In the genomic region with DNA sequence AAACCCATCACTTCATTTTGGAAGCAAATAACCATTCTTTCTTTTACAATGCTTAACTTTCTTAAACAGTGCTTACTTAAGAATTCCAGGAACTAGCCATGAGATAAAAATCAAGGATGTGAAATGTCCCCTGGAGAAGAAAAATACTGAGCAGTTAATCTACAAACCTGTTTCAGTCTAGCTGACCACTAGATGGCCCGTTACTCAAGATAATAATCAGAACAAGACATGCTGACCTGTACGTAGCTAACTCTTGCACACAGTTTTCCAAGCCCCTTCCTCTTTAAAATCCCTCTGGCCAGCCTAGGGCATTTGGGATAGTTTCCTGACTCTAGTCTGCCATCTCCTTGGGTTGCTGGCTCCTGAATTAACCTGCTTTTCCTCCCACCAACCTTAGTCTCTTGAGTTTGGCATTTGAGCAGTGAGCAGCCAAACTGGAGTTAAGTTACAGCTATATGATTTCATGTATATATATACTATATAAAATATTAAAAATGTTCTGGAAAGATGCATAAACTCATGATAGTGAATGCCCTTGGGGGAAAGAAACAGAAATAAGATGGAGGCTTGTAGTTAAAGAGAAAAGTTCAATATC, we compare ENCODE assay signal across 8 cellular contexts. TPM values are rescaled to one million over a fixed set of nuclear protein-coding genes. Genes with fewer than 3 reads are reported as not detected.
DNase-seq lines count a peak whose midpoint lies in the region; ATAC-seq and TF ChIP-seq lines count a peak whose summit lies in the region.

No MANE protein-coding gene starts in this region.

- H3K36me3 ChIP-seq in NT2/D1 (ENCODE audit: insufficient read depth, insufficient read length, low read length) (no peaks in the 10 kb centered on the region), endodermal cell (ENCODE audit: control insufficient read depth, insufficient read depth, low read length) (peaks cover 23% of the 10 kb centered on the region), neuronal stem cell (replicated peaks in 1 of 2; ENCODE audit: control insufficient read depth in 2 of 2, insufficient read depth in 2 of 2, low read length in 2 of 2) (no peaks in the 10 kb centered on the region)

- H3K4me3 ChIP-seq in NT2/D1 (ENCODE audit: insufficient read length, low read depth) (no peak overlapping the region), endodermal cell (ENCODE audit: low read length) (no peak overlapping the region), neuronal stem cell (ENCODE audit: low read length in 2 of 2) (no peak overlapping the region)

- no peak overlapping the region for H2AK5ac ChIP-seq in neuronal stem cell (ENCODE audit: low read depth, low read length)

- no peaks in the 10 kb centered on the region for H3K79me1 ChIP-seq in neuronal stem cell (ENCODE audit: low read depth, low read length)

- DNase-seq in CMK (ENCODE audit: low read depth) (peak; percentile 30), HEK293T (ENCODE audit: extremely low spot score) (peak; percentile 39), NT2/D1 (ENCODE audit: low read depth, low spot score) (peak; percentile 39), endodermal cell (no peak), neuronal stem cell (ENCODE audit: low spot score) (peak; percentile 41), GM19240 (ENCODE audit: insufficient read length, low spot score) (no peak)
- no peak for DNase-seq in natural killer cell treated with Interleukin-12 subunit alpha and Interleukin-12 subunit beta and Interleukin-15 and Interleukin-18, amount 100 ng/mL, for 72 hours (ENCODE audit: low spot score)

- H3K9ac ChIP-seq in NT2/D1 (ENCODE audit: insufficient read length, low read depth) (no peak overlapping the region), endodermal cell (ENCODE audit: extremely low read depth, low read length, poor library complexity, severe bottlenecking) (no peak overlapping the region), neuronal stem cell (ENCODE audit: low read depth, low read length, poor library complexity) (no peak overlapping the region)

- no peak overlapping the region for H2BK15ac ChIP-seq in neuronal stem cell (ENCODE audit: low read length)

- H3K9me3 ChIP-seq in NT2/D1 (ENCODE audit: insufficient read depth, low read length) (no peaks in the 10 kb centered on the region), endodermal cell (ENCODE audit: control insufficient read depth, low read length) (no peaks in the 10 kb centered on the region), neuronal stem cell (replicated peaks in 1 of 2; ENCODE audit: control insufficient read depth in 2 of 2, insufficient read depth in 1 of 2, low read depth in 1 of 2, low read length in 2 of 2) (peaks cover 2 to 4% of the 10 kb centered on the region in 2 donors)

- no peak overlapping the region for H3K18ac ChIP-seq in neuronal stem cell (ENCODE audit: low read length)

- no peak overlapping the region for H4K8ac ChIP-seq in neuronal stem cell (ENCODE audit: low read depth, low read length)

- POLR2A ChIA-PET in HEK293T (lab: Yijun Ruan, JAX) = no interaction called here

- no peaks in the 10 kb centered on the region for H3K27me3 ChIP-seq in NT2/D1 (ENCODE audit: insufficient read depth, insufficient read length)
- no peaks in the 10 kb centered on the region for H3K27me3 ChIP-seq in endodermal cell (ENCODE audit: control insufficient read depth, insufficient read depth, low read length, poor library complexity, severe bottlenecking)
- no peaks in the 10 kb centered on the region for H3K27me3 ChIP-seq in neuronal stem cell (ENCODE audit: control insufficient read depth in 3 of 3, insufficient read depth in 3 of 3, low read depth in 1 of 3, low read length in 3 of 3)

- WGBS in endodermal cell (ENCODE audit: insufficient coverage in 1 of 2, insufficient read length in 1 of 2), 2 experiments = 21 to 54% methylated on average over 2 of the region's 2 CpGs
- no CpG with 5 or more reads among the region's 2 CpGs for WGBS in neuronal stem cell (ENCODE audit: extremely low coverage in 2 of 2, insufficient read length in 2 of 2, insufficient replicate concordance in 1 of 2), 2 donors

- no peak overlapping the region for H3K14ac ChIP-seq in neuronal stem cell (ENCODE audit: low read length)

- no peak overlapping the region for H2BK5ac ChIP-seq in neuronal stem cell (ENCODE audit: low read length)

- H2BK120ac ChIP-seq in neuronal stem cell (ENCODE audit: low read depth, low read length) = no peak overlapping the region

- no peaks in the 10 kb centered on the region for H3K4me1 ChIP-seq in NT2/D1 (ENCODE audit: insufficient read depth, insufficient read length)
- H3K4me1 ChIP-seq in endodermal cell (ENCODE audit: control insufficient read depth, insufficient read depth, low read length) = peaks cover 5% of the 10 kb centered on the region
- H3K4me1 ChIP-seq in neuronal stem cell (ENCODE audit: control insufficient read depth in 2 of 2, insufficient read depth in 1 of 2, low read depth in 1 of 2, low read length in 2 of 2) = no peaks in the 10 kb centered on the region

- no peak for ATAC-seq in natural killer cell treated with Interleukin-12 subunit alpha and Interleukin-12 subunit beta and Interleukin-15 and Interleukin-18, amount 100 ng/mL, for 72 hours
- ATAC-seq in HG02763 (IDR thresholded peaks at IDR 0.05; ENCODE audit: unreplicated experiment) = no peak

- no peak overlapping the region for H3K27ac Mint-ChIP-seq in endodermal cell
- no peak overlapping the region for H3K27ac Mint-ChIP-seq in natural killer cell treated with Interleukin-12 subunit alpha and Interleukin-12 subunit beta and Interleukin-15 and Interleukin-18, amount 100 ng/mL, for 72 hours

- H3K9me3 Mint-ChIP-seq in endodermal cell = no peaks in the 10 kb centered on the region
- no peaks in the 10 kb centered on the region for H3K9me3 Mint-ChIP-seq in natural killer cell treated with Interleukin-12 subunit alpha and Interleukin-12 subunit beta and Interleukin-15 and Interleukin-18, amount 100 ng/mL, for 72 hours

- H3K4me2 ChIP-seq in neuronal stem cell (ENCODE audit: insufficient read depth, low read length, poor library complexity, severe bottlenecking) = no peak overlapping the region

- no peak overlapping the region for H3K4me3 Mint-ChIP-seq in endodermal cell
- H3K4me3 Mint-ChIP-seq in natural killer cell treated with Interleukin-12 subunit alpha and Interleukin-12 subunit beta and Interleukin-15 and Interleukin-18, amount 100 ng/mL, for 72 hours = no peak overlapping the region

- peak overlapping the region; percentile 80 for H2AFZ ChIP-seq in neuronal stem cell (ENCODE audit: low read length)

- H2BK12ac ChIP-seq in neuronal stem cell (ENCODE audit: low read length) = no peak overlapping the region

- H3K27ac ChIP-seq in endodermal cell (ENCODE audit: low read depth, low read length) = no peak overlapping the region
- no peak overlapping the region for H3K27ac ChIP-seq in neuronal stem cell (replicated peaks; ENCODE audit: low read length)

- H3K23ac ChIP-seq in neuronal stem cell (ENCODE audit: low read depth, low read length, poor library complexity) = no peak overlapping the region

- H4K91ac ChIP-seq in neuronal stem cell (ENCODE audit: low read depth, low read length, poor library complexity) = no peak overlapping the region

- H3K4ac ChIP-seq in neuronal stem cell (ENCODE audit: low read length) = no peak overlapping the region

- peaks cover 39% of the 10 kb centered on the region for H3K36me3 Mint-ChIP-seq in endodermal cell (ENCODE audit: low read depth)
- H3K36me3 Mint-ChIP-seq in natural killer cell treated with Interleukin-12 subunit alpha and Interleukin-12 subunit beta and Interleukin-15 and Interleukin-18, amount 100 ng/mL, for 72 hours = no peaks in the 10 kb centered on the region

- TF ChIP-seq CTCF in endodermal cell (conservative IDR thresholded peaks at IDR 0.05) = peak; percentile 72

- peaks cover 12% of the 10 kb centered on the region for H3K4me1 Mint-ChIP-seq in endodermal cell
- peaks cover 3 to 5% of the 10 kb centered on the region in 2 donors for H3K4me1 Mint-ChIP-seq in natural killer cell treated with Interleukin-12 subunit alpha and Interleukin-12 subunit beta and Interleukin-15 and Interleukin-18, amount 100 ng/mL, for 72 hours (ENCODE audit: low read depth in 2 of 2)

- H3K27me3 Mint-ChIP-seq in endodermal cell (ENCODE audit: insufficient read depth) = no peaks in the 10 kb centered on the region
- H3K27me3 Mint-ChIP-seq in natural killer cell treated with Interleukin-12 subunit alpha and Interleukin-12 subunit beta and Interleukin-15 and Interleukin-18, amount 100 ng/mL, for 72 hours = no peaks in the 10 kb centered on the region

- CTCF ChIA-PET in HEK293T (lab: Yijun Ruan, JAX) = interaction anchor here (1.0 to 1.3 kb wide), 4 partner anchors 9 to 185 kb away, joined by 3 to 14 read pairs (median 4); no protein-coding TSS in a partner anchor

TF ChIP-seq in HEK293T, 16 proteins besides CTCF, POLR2A, EP300 and RAD21:
- TF ChIP-seq SP1 (IDR thresholded peaks at IDR 0.05) = no peak
- no peak for TF ChIP-seq L3MBTL2 (conservative IDR thresholded peaks at IDR 0.05)
- TF ChIP-seq, protein P1, sequence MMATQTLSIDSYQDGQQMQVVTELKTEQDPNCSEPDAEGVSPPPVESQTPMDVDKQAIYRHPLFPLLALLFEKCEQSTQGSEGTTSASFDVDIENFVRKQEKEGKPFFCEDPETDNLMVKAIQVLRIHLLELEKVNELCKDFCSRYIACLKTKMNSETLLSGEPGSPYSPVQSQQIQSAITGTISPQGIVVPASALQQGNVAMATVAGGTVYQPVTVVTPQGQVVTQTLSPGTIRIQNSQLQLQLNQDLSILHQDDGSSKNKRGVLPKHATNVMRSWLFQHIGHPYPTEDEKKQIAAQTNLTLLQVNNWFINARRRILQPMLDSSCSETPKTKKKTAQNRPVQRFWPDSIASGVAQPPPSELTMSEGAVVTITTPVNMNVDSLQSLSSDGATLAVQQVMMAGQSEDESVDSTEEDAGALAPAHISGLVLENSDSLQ (IDR thresholded peaks at IDR 0.05) = no peak
- no peak for TF ChIP-seq HDGF (IDR thresholded peaks at IDR 0.05; ENCODE audit: borderline replicate concordance)
- TF ChIP-seq LEF1 (IDR thresholded peaks at IDR 0.05; ENCODE audit: borderline replicate concordance) = no peak
- TF ChIP-seq NFRKB (IDR thresholded peaks at IDR 0.05) = no peak
- no peak for TF ChIP-seq FOXK2 (IDR thresholded peaks at IDR 0.05)
- no peak for TF ChIP-seq CTBP1 (IDR thresholded peaks at IDR 0.05; ENCODE audit: borderline replicate concordance)
- TF ChIP-seq SUZ12 (IDR thresholded peaks at IDR 0.05) = no peak
- TF ChIP-seq FOXM1 (IDR thresholded peaks at IDR 0.05; ENCODE audit: borderline replicate concordance) = no peak

RNA-seq across cellular contexts. Expression of a gene that starts 59.3 kb away (rescaled TPM):
- total RNA-seq in endodermal cell = 1 to 10 TPM; 3.6 to 8.2 TPM
- 3.1 TPM for polyA plus RNA-seq in endodermal cell (2013, experiment 1 of 2)
- polyA plus RNA-seq in endodermal cell (2013, experiment 2 of 2) = 2.6 TPM
- 2.0 TPM for polyA plus RNA-seq in neuronal stem cell (2013, experiment 1 of 2)
- 2.0 TPM for polyA plus RNA-seq in neuronal stem cell (2013, experiment 2 of 2)
- 100 to 1,000 TPM; 145 to 375 TPM for total RNA-seq in natural killer cell treated with Interleukin-12 subunit alpha and Interleukin-12 subunit beta and Interleukin-15 and Interleukin-18, amount 100 ng/mL, for 72 hours

Comparison
In these comparisons a context has a peak if more than half of its experiments do, and no peak if none do; other contexts are left out.
1. DNase-seq: peak in CMK (single experiment), HEK293T (single experiment), NT2/D1 (single experiment) and neuronal stem cell (single experiment); none in endodermal cell (single experiment), natural killer cell treated with Interleukin-12 subunit alpha and Interleukin-12 subunit beta and Interleukin-15 and Interleukin-18, amount 100 ng/mL, for 72 hours (single experiment) and GM19240 (single experiment).
2. RNA of a gene that starts 59.3 kb away (total RNA-seq): 145 to 375 TPM in natural killer cell treated with Interleukin-12 subunit alpha and Interleukin-12 subunit beta and Interleukin-15 and Interleukin-18, amount 100 ng/mL, for 72 hours; 3.6 to 8.2 TPM in endodermal cell; every median in the first group is over 10 times any median in the second.